Comparison of ENCODE assay signal across 8 cellular contexts in genomic region chr12:49121047-49121696, GRCh38. TPM values are rescaled to one million over a fixed set of nuclear protein-coding genes. Genes with fewer than 3 reads are reported as not detected.
DNase-seq lines count a peak whose midpoint lies in the region; TF ChIP-seq lines count a peak whose summit lies in the region.

No MANE protein-coding gene starts in this region.

- H3K9me3 ChIP-seq in WERI-Rb-1 (ENCODE audit: severe bottlenecking) (peaks cover 2% of the 10 kb centered on the region), left ventricle myocardium inferior (replicated peaks) (no peaks in the 10 kb centered on the region), sigmoid colon (no peaks in the 10 kb centered on the region)

- H3K27me3 ChIP-seq in WERI-Rb-1 (ENCODE audit: insufficient read depth, low read depth, severe bottlenecking) (no peaks in the 10 kb centered on the region), left ventricle myocardium inferior (ENCODE audit: low read depth) (no peaks in the 10 kb centered on the region), sigmoid colon (no peaks in the 10 kb centered on the region)

- DNase-seq in COLO829 (ENCODE audit: low spot score) = peak; percentile 81
- peak; percentile 14 to 52 for DNase-seq in Kasumi-1 (lab: John Stamatoyannopoulos, UW)
- peak; percentile 68 for DNase-seq in WERI-Rb-1
- peak; percentile 32 for DNase-seq in left ventricle myocardium inferior
- DNase-seq in sigmoid colon = peak; percentile 67
- DNase-seq in coronary artery (ENCODE audit: low spot score) = no peak
- no peak for DNase-seq in NCI-H1105 treated with DMSO at 0.1 percent for 48 hours (lab: John Stamatoyannopoulos, UW)
- no peak for DNase-seq in cortex of kidney (lab: John Stamatoyannopoulos, UW)

- no peak for TF ChIP-seq POLR2A in sigmoid colon (IDR thresholded peaks at IDR 0.05)

- intact Hi-C loops in left ventricle myocardium inferior (cut with micrococcal nuclease) (loop anchor here (5.0 to 10.0 kb wide), 2 partner anchors 34 to 56 kb away; partner anchors contain the start of genes KMT2D and RHEBL1), sigmoid colon (cut with DNase I) (loop anchor here (1.0 to 2.0 kb wide), 2 partner anchors 32 to 57 kb away; no protein-coding TSS in a partner anchor)

- no peaks in the 10 kb centered on the region for H3K36me3 ChIP-seq in WERI-Rb-1
- H3K36me3 ChIP-seq in left ventricle myocardium inferior = no peaks in the 10 kb centered on the region
- no peaks in the 10 kb centered on the region for H3K36me3 ChIP-seq in sigmoid colon

- TF ChIP-seq CTCF in WERI-Rb-1 (IDR thresholded peaks at IDR 0.05; ENCODE audit: low read depth, low read length) = peak; percentile 70
- TF ChIP-seq CTCF in left ventricle myocardium inferior (IDR thresholded peaks at IDR 0.05; ENCODE audit: borderline replicate concordance) = peak; percentile 75
- TF ChIP-seq CTCF in sigmoid colon (IDR thresholded peaks at IDR 0.05) = peak; percentile 33 to 58 (median 45)
- no peak for TF ChIP-seq CTCF in coronary artery (IDR thresholded peaks at IDR 0.05)

- no peak overlapping the region for H3K27ac ChIP-seq in WERI-Rb-1
- H3K27ac ChIP-seq in left ventricle myocardium inferior (replicated peaks) = no peak overlapping the region
- no peak overlapping the region for H3K27ac ChIP-seq in sigmoid colon
- H3K27ac ChIP-seq in coronary artery = no peak overlapping the region

- H3K4me1 ChIP-seq in left ventricle myocardium inferior (no peaks in the 10 kb centered on the region), sigmoid colon (no peaks in the 10 kb centered on the region)

- WGBS in sigmoid colon, 2 donors = 18 to 42% methylated on average over 6 of the region's 6 CpGs

- H3K4me3 ChIP-seq in WERI-Rb-1 (ENCODE audit: low read depth, low read length) (no peak overlapping the region), left ventricle myocardium inferior (no peak overlapping the region), sigmoid colon (no peak overlapping the region), coronary artery (no peak overlapping the region)

- no peak for TF ChIP-seq EP300 in sigmoid colon (IDR thresholded peaks at IDR 0.05)

RNA-seq across cellular contexts. Expression of gene TUBA1B, which starts 10.0 kb away (rescaled TPM):
- total RNA-seq in left ventricle myocardium inferior (318 TPM), sigmoid colon (100 to 1,000 TPM; 651 to 712 (median 682) TPM)
- polyA plus RNA-seq in sigmoid colon = 1,000 to 10,000 TPM in 1 of 3 donors, 100 to 1,000 TPM in 2; 482 to 1,083 (median 767) TPM

RNA-seq across cellular contexts. Expression of gene LMBR1L, which starts 10.5 kb away (rescaled TPM):
- total RNA-seq in left ventricle myocardium inferior (27.5 TPM), sigmoid colon (10 to 100 TPM; 34.6 to 82.3 (median 51.5) TPM)
- 10 to 100 TPM in 2 of 3 donors, 1 to 10 TPM in 1; 7.8 to 41.4 (median 10.2) TPM for polyA plus RNA-seq in sigmoid colon

RNA-seq across cellular contexts. Expression of gene DHH, which starts 26.6 kb away (rescaled TPM):
- total RNA-seq in left ventricle myocardium inferior (0.41 TPM), sigmoid colon (under 1 TPM in 2 of 4 donors, not detected in 2; 0.14 to 0.83 TPM)
- under 1 TPM in 1 of 3 donors, not detected in 2; 0.63 TPM for polyA plus RNA-seq in sigmoid colon

RNA-seq across cellular contexts. Expression of gene RHEBL1, which starts 51.4 kb away (rescaled TPM):
- not detected for total RNA-seq in left ventricle myocardium inferior
- total RNA-seq in sigmoid colon = under 1 TPM in 1 of 4 donors, not detected in 3; 0.36 TPM
- polyA plus RNA-seq in sigmoid colon = 1 to 10 TPM in 1 of 3 donors, not detected in 2; 2.2 TPM

Comparison
In these comparisons a context has a peak if more than half of its experiments do, and no peak if none do; other contexts are left out.
1. DNase-seq: peak in COLO829 (single experiment), Kasumi-1 (2 of 2), WERI-Rb-1 (single experiment), left ventricle myocardium inferior (single experiment) and sigmoid colon (single experiment); none in coronary artery (single experiment), NCI-H1105 treated with DMSO at 0.1 percent for 48 hours (single experiment) and cortex of kidney (single experiment).